In the genomic region with DNA sequence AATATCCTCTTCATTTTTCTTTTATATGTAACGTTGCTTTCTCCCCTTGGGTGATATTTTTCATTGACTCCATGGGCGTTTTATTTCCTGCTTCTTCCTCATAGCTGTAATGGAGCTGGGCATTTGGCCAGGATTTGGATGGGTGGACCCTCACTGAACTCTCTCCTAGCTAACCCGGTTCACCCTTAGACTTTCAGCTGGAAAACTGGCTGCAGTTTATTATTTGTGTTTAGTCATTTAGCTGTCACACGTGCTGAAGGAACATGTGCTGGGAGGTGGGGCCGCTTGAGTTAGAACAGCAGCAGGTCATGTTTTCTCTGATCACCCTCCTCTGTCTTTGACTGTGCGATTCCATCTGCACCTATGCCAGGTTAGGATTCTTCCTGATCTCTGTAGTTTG, we compare ENCODE assay signal across 10 cellular contexts.
DNase-seq lines count a peak whose midpoint lies in the region; TF ChIP-seq lines count a peak whose summit lies in the region.
"Had no signal": no experiment of that assay in that cellular context is flagged by ENCODE, and none has a peak within 500 bp of the region (broad histone marks: within the 10 kb centered on the region; RNA-seq: fewer than 3 reads in every experiment).

No MANE protein-coding gene starts in this region.

- in situ Hi-C loops in ACHN (cut with HindIII; ENCODE audit: low pct_ligation_motif_present, low pct_unique_long_range_greater_than_20kb, low sequenced_read_pairs) = no loop called here

- H3K4me3 Mint-ChIP-seq in osteocyte (ENCODE audit: unreplicated experiment) = no peak overlapping the region
- no peak overlapping the region for H3K4me3 Mint-ChIP-seq in glutamatergic neuron (ENCODE audit: unreplicated experiment)
- H3K4me3 Mint-ChIP-seq: CD8-positive, alpha-beta T cell had no signal

- TF ChIP-seq CTCF in epithelial cell of proximal tubule (conservative IDR thresholded peaks at IDR 0.05; ENCODE audit: low read depth, low read length) (no peak), osteocyte (IDR thresholded peaks at IDR 0.05) (no peak), glutamatergic neuron (IDR thresholded peaks at IDR 0.05; ENCODE audit: partially characterized antibody, unreplicated experiment) (no peak)

- no peak overlapping the region for H3K4me3 ChIP-seq in epithelial cell of proximal tubule (ENCODE audit: low read depth, low read length)
- H3K4me3 ChIP-seq: cardiac muscle cell had no signal

- H3K36me3 Mint-ChIP-seq in osteocyte (ENCODE audit: unreplicated experiment) = no peaks in the 10 kb centered on the region
- H3K36me3 Mint-ChIP-seq in glutamatergic neuron (ENCODE audit: unreplicated experiment) = no peaks in the 10 kb centered on the region
- H3K36me3 Mint-ChIP-seq: CD8-positive, alpha-beta T cell had no signal

- H3K4me1 Mint-ChIP-seq in osteocyte (ENCODE audit: unreplicated experiment) (peaks cover 14% of the 10 kb centered on the region), glutamatergic neuron (ENCODE audit: low read depth, unreplicated experiment) (no peaks in the 10 kb centered on the region)

- H3K9me3 Mint-ChIP-seq in osteocyte (ENCODE audit: unreplicated experiment) (no peaks in the 10 kb centered on the region), glutamatergic neuron (ENCODE audit: unreplicated experiment) (no peaks in the 10 kb centered on the region)
- H3K9me3 Mint-ChIP-seq: CD8-positive, alpha-beta T cell had no signal

- H3K27ac Mint-ChIP-seq in osteocyte (ENCODE audit: unreplicated experiment) = peak overlapping the region; percentile 61
- H3K27ac Mint-ChIP-seq in glutamatergic neuron (ENCODE audit: unreplicated experiment) = no peak overlapping the region
- H3K27ac Mint-ChIP-seq: CD8-positive, alpha-beta T cell had no signal

- no peaks in the 10 kb centered on the region for H3K27me3 Mint-ChIP-seq in osteocyte (ENCODE audit: unreplicated experiment)
- no peaks in the 10 kb centered on the region for H3K27me3 Mint-ChIP-seq in glutamatergic neuron (ENCODE audit: unreplicated experiment)

- peak; percentile 21 for DNase-seq in DMS153 treated with DMSO at 0.1 percent for 48 hours (lab: John Stamatoyannopoulos, UW; ENCODE audit: unreplicated experiment)
- peak; percentile 10 for DNase-seq in NCI-H2029 treated with DMSO at 0.1 percent for 48 hours (lab: John Stamatoyannopoulos, UW)
- DNase-seq in epithelial cell of proximal tubule (ENCODE audit: low read depth) = peak; percentile 19
- DNase-seq in osteocyte (ENCODE audit: extremely low spot score, unreplicated experiment) = no peak
- DNase-seq in activated CD4-positive, CD25-positive, alpha-beta regulatory T cell treated with anti-CD3 and anti-CD28 coated beads, Interleukin-2, amount 50 U/mL, for 72 hours = no peak
- DNase-seq in nucleus accumbens (lab: John Stamatoyannopoulos, UW) = no peak
- no peak for DNase-seq in ACHN
- DNase-seq in glutamatergic neuron = no peak
- DNase-seq: CD8-positive, alpha-beta T cell had no signal

Comparison
In these comparisons a context has a peak if more than half of its experiments do, and no peak if none do; other contexts are left out.
1. DNase-seq: peak in DMS153 treated with DMSO at 0.1 percent for 48 hours (single experiment), NCI-H2029 treated with DMSO at 0.1 percent for 48 hours (single experiment) and epithelial cell of proximal tubule (single experiment); none in osteocyte (single experiment), activated CD4-positive, CD25-positive, alpha-beta regulatory T cell treated with anti-CD3 and anti-CD28 coated beads, Interleukin-2, amount 50 U/mL, for 72 hours (single experiment), nucleus accumbens (0 of 56), ACHN (single experiment) and glutamatergic neuron (single experiment).